In the genomic region with DNA sequence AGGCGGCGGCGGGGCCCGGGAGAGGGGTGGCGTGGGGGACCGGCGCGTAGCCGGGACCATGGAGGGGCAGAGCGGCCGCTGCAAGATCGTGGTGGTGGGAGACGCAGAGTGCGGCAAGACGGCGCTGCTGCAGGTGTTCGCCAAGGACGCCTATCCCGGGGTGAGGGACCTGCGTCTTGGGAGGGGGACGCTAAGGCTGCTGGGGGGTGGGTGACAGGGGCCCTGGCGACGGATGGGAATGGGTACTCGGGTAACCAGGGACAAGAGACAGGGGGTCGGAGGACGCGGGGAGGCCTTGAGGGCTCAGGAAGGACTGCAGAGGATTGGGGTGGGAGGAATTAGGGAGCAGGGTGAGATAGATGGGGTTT, we compare ENCODE assay signal across 9 cellular contexts. TPM values are rescaled to one million over a fixed set of nuclear protein-coding genes. Genes with fewer than 3 reads are reported as not detected.
DNase-seq lines count a peak whose midpoint lies in the region; ATAC-seq, FAIRE-seq and TF ChIP-seq lines count a peak whose summit lies in the region.
"Had no signal": no experiment of that assay in that cellular context is flagged by ENCODE, and none has a peak within 500 bp of the region (broad histone marks: within the 10 kb centered on the region; RNA-seq: fewer than 3 reads in every experiment).

No MANE protein-coding gene starts in this region.

- H3K27me3 Mint-ChIP-seq in nephron progenitor cell (ENCODE audit: low read depth, poor library complexity) = no peaks in the 10 kb centered on the region

- H3K4me1 ChIP-seq in body of pancreas = peaks cover 21% of the 10 kb centered on the region

- ATAC-seq in body of pancreas = no peak

- FAIRE-seq in HTR-8/SVneo (lab: Jason Lieb, UNC) = peak; percentile 69

- H3K27ac ChIP-seq in AG04450 (ENCODE audit: low read depth, low read length) (no peak overlapping the region), coronary artery (peak overlapping the region in 1 of 2 donors; percentile 81), body of pancreas (peak overlapping the region in 1 of 4 donors; percentile 33)

- no peaks in the 10 kb centered on the region for H3K9me3 Mint-ChIP-seq in nephron progenitor cell

- no peak overlapping the region for H3K27ac Mint-ChIP-seq in nephron progenitor cell

- H3K4me3 Mint-ChIP-seq in nephron progenitor cell = peak overlapping the region; percentile 92

- POLR2A ChIA-PET in AG04450 (lab: Yijun Ruan, JAX) = interaction anchor here (2.2 to 3.5 kb wide), 2 partner anchors 146 to 290 kb away, joined by 19 to 22 read pairs; a partner anchor contains a TSS

- H3K36me3 ChIP-seq in body of pancreas (replicated peaks in 1 of 2; ENCODE audit: insufficient read depth in 1 of 2, low read depth in 2 of 2) = no peaks in the 10 kb centered on the region

- 4 to 8% methylated on average over 17 to 24 of the region's 27 CpGs for WGBS in body of pancreas, 2 donors

- H3K4me3 ChIP-seq in AG04450 (ENCODE audit: low read depth, low read length) = peak overlapping the region; percentile 60
- peak overlapping the region; percentile 74 for H3K4me3 ChIP-seq in coronary artery
- H3K4me3 ChIP-seq in body of pancreas = no peak overlapping the region

- no peak for DNase-seq in AG04450 (ENCODE audit: low read depth, low spot score)
- DNase-seq in HTR-8/SVneo (ENCODE audit: insufficient read length, low spot score) = peak; percentile 33
- no peak for DNase-seq in coronary artery (ENCODE audit: low spot score)
- DNase-seq in nephron progenitor cell = no peak
- no peak for DNase-seq in NCI-H1436 (lab: John Stamatoyannopoulos, UW)
- no peak for DNase-seq in body of pancreas
- no peak for DNase-seq in NCI-H1048 (lab: John Stamatoyannopoulos, UW)
- DNase-seq in GM19240 (ENCODE audit: insufficient read length, low spot score) = no peak

- no peaks in the 10 kb centered on the region for H3K36me3 Mint-ChIP-seq in nephron progenitor cell (ENCODE audit: low read depth)

- no peak for TF ChIP-seq CTCF in AG04450 (IDR thresholded peaks at IDR 0.05; ENCODE audit: low read depth, low read length)
- no peak for TF ChIP-seq CTCF in coronary artery (IDR thresholded peaks at IDR 0.05)
- no peak for TF ChIP-seq CTCF in nephron progenitor cell (IDR thresholded peaks at IDR 0.05)
- TF ChIP-seq CTCF in body of pancreas (IDR thresholded peaks at IDR 0.05) = no peak

- intact Hi-C loops in body of pancreas (cut with DNase I) = loop anchor here (10.0 kb wide), 2 partner anchors 110 to 290 kb away; no protein-coding TSS in a partner anchor

- no peak for TF ChIP-seq POLR2A in body of pancreas (IDR thresholded peaks at IDR 0.05)

- CTCF ChIA-PET in AG04450 (lab: Charles Lee) = interaction anchor here (1.6 kb wide), 1 partner anchor 144 kb away, joined by 9 read pairs; no protein-coding TSS in a partner anchor

- peaks cover 4% of the 10 kb centered on the region for H3K27me3 ChIP-seq in AG04450 (ENCODE audit: control insufficient read depth, insufficient read depth, low read length)
- H3K27me3 ChIP-seq in body of pancreas = no peaks in the 10 kb centered on the region

- H3K4me1 Mint-ChIP-seq in nephron progenitor cell = peaks cover 61% of the 10 kb centered on the region

- H3K9me3 ChIP-seq in AG04450 (ENCODE audit: control insufficient read depth, insufficient read depth, low read length) (no peaks in the 10 kb centered on the region; the same call in 1 of the 2 replicates), body of pancreas (no peaks in the 10 kb centered on the region)

RNA-seq across cellular contexts. Expression of a gene that starts 0.2 kb away (rescaled TPM):
- polyA plus RNA-seq in AG04450 (2011; rRNA removed) = 1.7 and 2.1 TPM in 2 replicates
- polyA minus RNA-seq in AG04450 (2011; rRNA and poly(A)+ RNA removed) = 1.1 and 1.3 TPM in 2 replicates
- total RNA-seq in body of pancreas = under 1 TPM; 0.33 to 0.52 TPM
- total RNA-seq: GM12878 had no signal

RNA-seq across cellular contexts. Expression of a gene that starts 3.1 kb away (rescaled TPM):
- polyA plus RNA-seq in AG04450 (2011; rRNA removed) = 228 and 236 TPM in 2 replicates
- polyA minus RNA-seq in AG04450 (2011; rRNA and poly(A)+ RNA removed) = 413 and 536 TPM in 2 replicates
- total RNA-seq in body of pancreas = 100 to 1,000 TPM in 1 of 2 donors, 10 to 100 TPM in 1; 83.7 to 101 TPM

RNA-seq across cellular contexts. Expression of a gene that starts 18.7 kb away (rescaled TPM):
- polyA plus RNA-seq in AG04450 (2011; rRNA removed) = 24.1 and 25.7 TPM in 2 replicates
- polyA minus RNA-seq in AG04450 (2011; rRNA and poly(A)+ RNA removed) = 15.7 and 24.7 TPM in 2 replicates
- total RNA-seq in body of pancreas = 10 to 100 TPM; 16.2 to 19.5 TPM

RNA-seq across cellular contexts. Expression of a gene that starts 27.1 kb away (rescaled TPM):
- 4,202 and 4,485 TPM in 2 replicates for polyA plus RNA-seq in AG04450 (2011; rRNA removed)
- 1,483 and 2,105 TPM in 2 replicates for polyA minus RNA-seq in AG04450 (2011; rRNA and poly(A)+ RNA removed)
- 100 to 1,000 TPM; 406 to 507 TPM for total RNA-seq in body of pancreas

RNA-seq across cellular contexts. Expression of a gene that starts 44.9 kb away (rescaled TPM):
- 8.7 and 9.4 TPM in 2 replicates for polyA plus RNA-seq in AG04450 (2011; rRNA removed)
- polyA minus RNA-seq in AG04450 (2011; rRNA and poly(A)+ RNA removed) = 7.4 and 9.2 TPM in 2 replicates
- 10 to 100 TPM; 17.1 to 37.6 TPM for total RNA-seq in body of pancreas

Comparison
In these comparisons a context has a peak if more than half of its experiments do, and no peak if none do; other contexts are left out.
1. H3K4me3 ChIP-seq: peak in AG04450 (single experiment) and coronary artery (single experiment); none in body of pancreas (0 of 2).